Comparison of ENCODE assay signal across 11 cellular contexts in genomic region chr15:85073556-85074194, GRCh38.
DNase-seq lines count a peak whose midpoint lies in the region; ATAC-seq and TF ChIP-seq lines count a peak whose summit lies in the region.
"Had no signal": no experiment of that assay in that cellular context is flagged by ENCODE, and none has a peak within 500 bp of the region (broad histone marks: within the 10 kb centered on the region; RNA-seq: fewer than 3 reads in every experiment).

No MANE protein-coding gene starts in this region.

- H3K4me3 Mint-ChIP-seq in activated T-cell treated with anti-CD3 and anti-CD28 coated beads, Interleukin-2, amount 50 U/mL, for 72 hours = peak overlapping the region; percentile 82 to 89
- no peak overlapping the region for H3K4me3 Mint-ChIP-seq in progenitor cell of endocrine pancreas (ENCODE audit: low read depth)

- peak; percentile 97 for ATAC-seq in HG02610 (IDR thresholded peaks at IDR 0.05; ENCODE audit: unreplicated experiment)
- ATAC-seq in activated T-cell treated with anti-CD3 and anti-CD28 coated beads, Interleukin-2, amount 50 U/mL, for 72 hours (replicated peaks in 1 of 2) = peak; percentile 99

- H3K36me3 Mint-ChIP-seq in activated T-cell treated with anti-CD3 and anti-CD28 coated beads, Interleukin-2, amount 50 U/mL, for 72 hours (ENCODE audit: insufficient read depth in 2 of 2) = peaks cover 12 to 13% of the 10 kb centered on the region in 2 donors
- H3K36me3 Mint-ChIP-seq in progenitor cell of endocrine pancreas (ENCODE audit: insufficient read depth) = peaks cover 8% of the 10 kb centered on the region

- H3K9me3 Mint-ChIP-seq in activated T-cell treated with anti-CD3 and anti-CD28 coated beads, Interleukin-2, amount 50 U/mL, for 72 hours = no peaks in the 10 kb centered on the region
- H3K9me3 Mint-ChIP-seq in progenitor cell of endocrine pancreas (ENCODE audit: low read depth) = no peaks in the 10 kb centered on the region

- H3K27ac Mint-ChIP-seq in activated T-cell treated with anti-CD3 and anti-CD28 coated beads, Interleukin-2, amount 50 U/mL, for 72 hours = peak overlapping the region; percentile 85
- no peak overlapping the region for H3K27ac Mint-ChIP-seq in progenitor cell of endocrine pancreas

- peak; percentile 57 for DNase-seq in activated CD8-positive, alpha-beta memory T cell treated with anti-CD3 and anti-CD28 coated beads, Interleukin-2, amount 50 U/mL, for 48 hours
- DNase-seq in activated CD8-positive, alpha-beta memory T cell treated with anti-CD3 and anti-CD28 coated beads for 24 hours = no peak
- DNase-seq in activated T-cell treated with anti-CD3 and anti-CD28 coated beads, Interleukin-2, amount 50 U/mL, for 72 hours = peak; percentile 47 to 50
- DNase-seq in stimulated activated CD8-positive, alpha-beta memory T cell treated with anti-CD3 and anti-CD28 coated beads, Interleukin-4, amount 100 ng/mL, for 48 hours = peak; percentile 27
- DNase-seq in occipital lobe (lab: John Stamatoyannopoulos, UW) (no peak), HuH-7 (ENCODE audit: low spot score) (no peak), progenitor cell of endocrine pancreas (ENCODE audit: low spot score, unreplicated experiment) (no peak)
- DNase-seq: BE2C, foreskin melanocyte, NCI-H2171 had no signal

- peaks cover 28% of the 10 kb centered on the region for H3K4me1 Mint-ChIP-seq in activated T-cell treated with anti-CD3 and anti-CD28 coated beads, Interleukin-2, amount 50 U/mL, for 72 hours (ENCODE audit: low read depth)
- H3K4me1 Mint-ChIP-seq in progenitor cell of endocrine pancreas (ENCODE audit: low read depth) = no peaks in the 10 kb centered on the region

- no peaks in the 10 kb centered on the region for H3K27me3 Mint-ChIP-seq in activated T-cell treated with anti-CD3 and anti-CD28 coated beads, Interleukin-2, amount 50 U/mL, for 72 hours (ENCODE audit: low read depth)
- H3K27me3 Mint-ChIP-seq in progenitor cell of endocrine pancreas = no peaks in the 10 kb centered on the region

- no peak for TF ChIP-seq CTCF in progenitor cell of endocrine pancreas (IDR thresholded peaks at IDR 0.05; ENCODE audit: unreplicated experiment)

Comparison
In these comparisons a context has a peak if more than half of its experiments do, and no peak if none do; other contexts are left out.
1. DNase-seq: peak in activated CD8-positive, alpha-beta memory T cell treated with anti-CD3 and anti-CD28 coated beads, Interleukin-2, amount 50 U/mL, for 48 hours (single experiment), activated T-cell treated with anti-CD3 and anti-CD28 coated beads, Interleukin-2, amount 50 U/mL, for 72 hours (2 of 2) and stimulated activated CD8-positive, alpha-beta memory T cell treated with anti-CD3 and anti-CD28 coated beads, Interleukin-4, amount 100 ng/mL, for 48 hours (single experiment); none in activated CD8-positive, alpha-beta memory T cell treated with anti-CD3 and anti-CD28 coated beads for 24 hours (single experiment), occipital lobe (single experiment), HuH-7 (single experiment) and progenitor cell of endocrine pancreas (single experiment).